8 cellular contexts compared by ENCODE assay signal in genomic region chr6:42563697-42564495, GRCh38. TPM values are rescaled to one million over a fixed set of nuclear protein-coding genes. Genes with fewer than 3 reads are reported as not detected.
DNase-seq lines count a peak whose midpoint lies in the region; TF ChIP-seq lines count a peak whose summit lies in the region.

Gene UBR2 (plus strand): TSS chr6:42564029. CDS start chr6:42564320, 291 bp downstream.

- in situ Hi-C loops in SK-MEL-5 (cut with HindIII; ENCODE audit: low pct_unique_long_range_greater_than_20kb, low sequenced_read_pairs) = no loop called here

- H3K4me3 ChIP-seq in neuron (ENCODE audit: low read length) = peak within 1 kb of the TSS; percentile 71
- H3K4me3 ChIP-seq in subcutaneous abdominal adipose tissue (ENCODE audit: low read depth in 1 of 5, low read length in 5 of 5) = peak within 1 kb of the TSS; percentile 84 to 100 (median 95)

- POLR2A ChIA-PET in HEK293T (lab: Yijun Ruan, JAX) = interaction anchor here (0.6 to 2.7 kb wide), 17 partner anchors 8 to 366 kb away, joined by 3 to 30 read pairs (median 4); partner anchors contain the start of genes CNPY3, RPL7L1, TBCC and TRERF1

- H3K27me3 ChIP-seq in neuron (ENCODE audit: insufficient read depth, low read length) = no peaks in the 10 kb centered on the region
- H3K27me3 ChIP-seq in subcutaneous abdominal adipose tissue (ENCODE audit: control insufficient read depth in 5 of 5, insufficient read depth in 4 of 5, low read length in 5 of 5) = peaks cover 0 to 2% (median 0%) of the 10 kb centered on the region in 5 donors

- peak within 1 kb of the TSS; percentile 100 for H3K27ac ChIP-seq in subcutaneous abdominal adipose tissue (ENCODE audit: low read depth, low read length)

- CTCF ChIA-PET in HEK293T (lab: Yijun Ruan, JAX) = interaction anchor here (0.7 to 2.5 kb wide), 4 partner anchors 8 to 416 kb away, joined by 3 to 16 read pairs (median 3); no protein-coding TSS in a partner anchor

- H3K9me3 ChIP-seq in neuron (ENCODE audit: low read length) = no peaks in the 10 kb centered on the region
- no peaks in the 10 kb centered on the region for H3K9me3 ChIP-seq in subcutaneous abdominal adipose tissue (ENCODE audit: control insufficient read depth in 5 of 5, low read length in 5 of 5)

- H3K9ac ChIP-seq in subcutaneous abdominal adipose tissue (ENCODE audit: low read length in 5 of 5) = peak within 1 kb of the TSS; percentile 91 to 100 (median 99)

- peaks cover 9% of the 10 kb centered on the region for H3K4me1 ChIP-seq in neuron (ENCODE audit: insufficient read depth, low read length)
- H3K4me1 ChIP-seq in subcutaneous abdominal adipose tissue (ENCODE audit: control insufficient read depth in 5 of 5, insufficient read depth in 5 of 5, low read length in 5 of 5) = peaks cover 5 to 28% (median 25%) of the 10 kb centered on the region in 5 donors

- peak; percentile 98 for DNase-seq in GM04504 (ENCODE audit: low read depth)
- peak; percentile 91 for DNase-seq in HEK293T (ENCODE audit: extremely low spot score)
- peak; percentile 99 for DNase-seq in MV-4-11 (lab: John Stamatoyannopoulos, UW)
- peak; percentile 99 for DNase-seq in SK-MEL-5 (ENCODE audit: low read depth, low spot score)
- peak; percentile 93 for DNase-seq in activated naive CD4-positive, alpha-beta T cell treated with Interleukin-2 at 50 U/mL for 16 hours
- DNase-seq in foreskin melanocyte = peak; percentile 98

- H2AFZ ChIP-seq in neuron (ENCODE audit: low read depth, low read length) = peak within 1 kb of the TSS; percentile 68

- H3K36me3 ChIP-seq in neuron (ENCODE audit: insufficient read depth, low read length) (no peaks in the 10 kb centered on the region), subcutaneous abdominal adipose tissue (ENCODE audit: control insufficient read depth in 5 of 5, insufficient read depth in 5 of 5, low read length in 5 of 5) (no peaks in the 10 kb centered on the region)

TF ChIP-seq in HEK293T, 16 proteins besides CTCF, POLR2A, EP300 and RAD21:
- no peak for TF ChIP-seq TARDBP (IDR thresholded peaks at IDR 0.05)
- TF ChIP-seq CTBP1 (IDR thresholded peaks at IDR 0.05; ENCODE audit: borderline replicate concordance) = no peak
- peak; percentile 58 for TF ChIP-seq ELF4 (IDR thresholded peaks at IDR 0.05)
- no peak for TF ChIP-seq SP1 (IDR thresholded peaks at IDR 0.05)
- TF ChIP-seq FOXA1 (IDR thresholded peaks at IDR 0.05) = no peak
- TF ChIP-seq SUZ12 (IDR thresholded peaks at IDR 0.05) = peak; percentile 61; the same call in 1 of the 2 replicates
- TF ChIP-seq ARNT (IDR thresholded peaks at IDR 0.05) = no peak
- peak; percentile 46; the same call in 1 of the 2 replicates for TF ChIP-seq HDGF (IDR thresholded peaks at IDR 0.05; ENCODE audit: borderline replicate concordance)
- TF ChIP-seq ZNF384 (IDR thresholded peaks at IDR 0.05) = no peak
- TF ChIP-seq, protein P1, sequence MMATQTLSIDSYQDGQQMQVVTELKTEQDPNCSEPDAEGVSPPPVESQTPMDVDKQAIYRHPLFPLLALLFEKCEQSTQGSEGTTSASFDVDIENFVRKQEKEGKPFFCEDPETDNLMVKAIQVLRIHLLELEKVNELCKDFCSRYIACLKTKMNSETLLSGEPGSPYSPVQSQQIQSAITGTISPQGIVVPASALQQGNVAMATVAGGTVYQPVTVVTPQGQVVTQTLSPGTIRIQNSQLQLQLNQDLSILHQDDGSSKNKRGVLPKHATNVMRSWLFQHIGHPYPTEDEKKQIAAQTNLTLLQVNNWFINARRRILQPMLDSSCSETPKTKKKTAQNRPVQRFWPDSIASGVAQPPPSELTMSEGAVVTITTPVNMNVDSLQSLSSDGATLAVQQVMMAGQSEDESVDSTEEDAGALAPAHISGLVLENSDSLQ (IDR thresholded peaks at IDR 0.05) = peak; percentile 28; the same call in 1 of the 2 replicates

RNA-seq across cellular contexts. Expression of gene UBR2, which starts in this region (rescaled TPM):
- total RNA-seq in SK-MEL-5 (2014; rRNA removed; shearing (Covaris generic)) = 17.9 and 19.9 TPM in 2 replicates
- 8.1 and 10.8 TPM in 2 replicates for polyA plus RNA-seq in SK-MEL-5 (2015; cell fraction: cytosol; rRNA removed)
- polyA plus RNA-seq in SK-MEL-5 (2015; cell fraction: nucleus; rRNA removed) = 18.1 and 20.2 TPM in 2 replicates

Comparison
In these comparisons a context has a peak if more than half of its experiments do, and no peak if none do; other contexts are left out.
1. Peak in every context shown above with its lines: DNase-seq, H3K4me3 ChIP-seq and H3K27ac ChIP-seq.